In the genomic region with DNA sequence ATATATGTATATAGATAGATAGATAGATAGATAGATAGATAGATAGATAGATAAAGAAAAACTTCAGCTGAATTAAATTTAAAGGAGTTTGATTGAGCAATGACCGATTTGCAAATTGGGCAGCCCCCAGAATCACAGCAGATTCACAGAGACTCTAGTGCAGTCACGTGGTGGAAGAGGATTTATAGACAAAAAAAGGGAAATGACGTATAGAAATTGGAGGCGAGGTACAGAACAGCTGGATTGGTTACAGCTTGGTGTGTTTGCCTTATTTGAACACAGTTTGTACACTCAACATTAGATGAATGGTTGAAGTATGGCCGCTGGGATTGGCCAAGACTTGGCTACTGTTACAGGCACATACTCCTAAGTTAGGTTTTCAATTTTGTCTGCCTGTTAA, we compare ENCODE assay signal across 25 cellular contexts.
"Had no signal": no experiment of that assay in that cellular context is flagged by ENCODE, and none has a peak within 500 bp of the region (broad histone marks: within the 10 kb centered on the region; RNA-seq: fewer than 3 reads in every experiment).

No MANE protein-coding gene starts in this region.

- DNase-seq: effector CD8-positive, alpha-beta T cell; endodermal cell; foreskin keratinocyte; heart left ventricle; kidney; mucosa of descending colon; naive B cell; stimulated activated CD4-positive, alpha-beta T cell treated with anti-CD3 and anti-CD28 coated beads, Interleukin-12 subunit alpha, Interleukin-12 subunit beta, amount 100 ng/mL, for 4 hours; stimulated activated CD4-positive, alpha-beta T cell treated with anti-CD3 and anti-CD28 coated beads, Interleukin-1b, Interleukin-23, amount 100 ng/mL, for 48 hours; stimulated activated CD4-positive, alpha-beta T cell treated with anti-CD3 and anti-CD28 coated beads, Interleukin-4, amount 100 ng/mL, for 1 hour; stimulated activated CD8-positive, alpha-beta memory T cell treated with anti-CD3 and anti-CD28 coated beads, Interleukin-4, amount 100 ng/mL, for 48 hours; stimulated activated naive CD4-positive, alpha-beta T cell; stimulated activated naive CD8-positive, alpha-beta T cell treated with anti-CD3 and anti-CD28 coated beads, Interleukin-15, amount 100 ng/mL, for 72 hours; transverse colon had no signal

- H3K79me2 ChIP-seq: hepatocyte, parathyroid adenoma had no signal

- H3K9me3 ChIP-seq: esophagus muscularis mucosa, gastroesophageal sphincter, heart left ventricle, mucosa of descending colon, suprapubic skin, transverse colon, vagina had no signal

- H3K9ac ChIP-seq: neural progenitor cell, parathyroid adenoma had no signal

- H3K27ac ChIP-seq: esophagus muscularis mucosa, foreskin keratinocyte, gastroesophageal sphincter, heart left ventricle, hepatocyte, neural progenitor cell, parathyroid adenoma, suprapubic skin, transverse colon, vagina had no signal

- FAIRE-seq: kidney had no signal

- H3K4me3 ChIP-seq: esophagus muscularis mucosa, gastroesophageal sphincter, heart left ventricle, hepatocyte, lung, mucosa of descending colon, neural progenitor cell, smooth muscle cell, suprapubic skin, transverse colon, vagina had no signal

- H3K4me2 ChIP-seq: hepatocyte, neural progenitor cell, smooth muscle cell had no signal

- H2AFZ ChIP-seq: hepatocyte, neural progenitor cell, parathyroid adenoma had no signal

- ATAC-seq: foreskin keratinocyte; gastroesophageal sphincter; heart left ventricle; left lobe of liver; mucosa of descending colon; sciatic nerve; stimulated activated naive CD8-positive, alpha-beta T cell treated with anti-CD3 and anti-CD28 coated beads, Interleukin-15, amount 100 ng/mL, for 72 hours had no signal

- H3K36me3 ChIP-seq: esophagus muscularis mucosa, gastroesophageal sphincter, heart left ventricle, neural progenitor cell, suprapubic skin, transverse colon, vagina had no signal

- H3K27me3 ChIP-seq: esophagus muscularis mucosa, gastroesophageal sphincter, heart left ventricle, hepatocyte, neural progenitor cell, vagina had no signal

- H3K4me1 ChIP-seq: esophagus muscularis mucosa, foreskin keratinocyte, gastroesophageal sphincter, heart left ventricle, parathyroid adenoma, suprapubic skin, transverse colon, vagina had no signal
